ENCODE assay signal across 8 cellular contexts in the genomic region with DNA sequence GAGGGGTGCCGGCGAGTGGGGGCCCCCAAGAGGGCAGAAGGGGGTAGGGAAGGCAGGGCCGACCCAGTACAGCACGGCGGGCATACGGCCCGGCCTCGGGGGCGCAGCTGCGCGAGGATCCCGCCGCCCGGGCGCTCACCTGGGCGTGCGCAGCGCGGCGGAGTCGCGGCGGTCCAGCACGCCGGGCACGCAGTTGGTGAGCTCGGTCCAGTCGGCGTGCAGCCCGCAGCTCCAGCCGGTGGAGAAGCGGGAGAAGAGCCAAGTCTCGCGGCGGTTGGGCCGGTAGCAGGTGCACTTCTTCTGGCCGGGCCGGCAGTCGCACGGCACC. TPM values are rescaled to one million over a fixed set of nuclear protein-coding genes. Genes with fewer than 3 reads are reported as not detected.
DNase-seq lines count a peak whose midpoint lies in the region; ATAC-seq, FAIRE-seq and TF ChIP-seq lines count a peak whose summit lies in the region.
"Not testable (repeated sequence)": the region's sequence is repeated elsewhere in the genome, so short reads cannot be mapped to it uniquely, and the experiment has no call there.

No MANE protein-coding gene starts in this region.

- peaks cover 50% of the 10 kb centered on the region for H3K79me2 ChIP-seq in HepG2 (ENCODE audit: insufficient read depth, low read length)
- peaks cover 42% of the 10 kb centered on the region for H3K79me2 ChIP-seq in parathyroid adenoma

- not testable (repeated sequence) for TF ChIP-seq POLR2A in HepG2 (IDR thresholded peaks at IDR 0.05; ENCODE audit: insufficient read depth in 1 of 2, low read depth in 2 of 2, low read length in 2 of 2)

- in situ Hi-C loops in HepG2 (cut with HindIII; ENCODE audit: extremely low pct_ligation_motif_present, low pct_unique_long_range_greater_than_20kb): not testable (repeated sequence)

- not testable (repeated sequence) for TF ChIP-seq CTCF in GM12875 (IDR thresholded peaks at IDR 0.05; ENCODE audit: borderline replicate concordance, insufficient read depth, low read depth, low read length); RWPE2 (IDR thresholded peaks at IDR 0.05; ENCODE audit: poor library complexity, severe bottlenecking); HepG2 (CRISPR knock-in tag; IDR thresholded peaks at IDR 0.05); parathyroid adenoma (IDR thresholded peaks at IDR 0.05); upper lobe of right lung (IDR thresholded peaks at IDR 0.05)

- peak; percentile 46; the same call in 1 of the 2 replicates for TF ChIP-seq RAD21 in HepG2 (CRISPR knock-in tag; IDR thresholded peaks at IDR 0.05)

- intact Hi-C loops in HepG2 (cut with micrococcal nuclease; ENCODE audit: unreplicated experiment): loop anchor here (1.0 kb wide), 1 partner anchor 9 kb away; no protein-coding TSS in a partner anchor
- intact Hi-C loops in upper lobe of right lung (cut with DNase I): not testable (repeated sequence)

- H3K4me3 Mint-ChIP-seq in activated naive CD8-positive, alpha-beta T cell treated with anti-CD3 and anti-CD28 coated beads, Interleukin-2, amount 50 U/mL, for 24 hours: peak overlapping the region; percentile 84

- H3K27me3 Mint-ChIP-seq in activated naive CD8-positive, alpha-beta T cell treated with anti-CD3 and anti-CD28 coated beads, Interleukin-2, amount 50 U/mL, for 24 hours: not testable (repeated sequence)

- peak; percentile 6 for ATAC-seq in HG02981 (IDR thresholded peaks at IDR 0.05; ENCODE audit: unreplicated experiment)
- ATAC-seq in RWPE2 (ENCODE audit: low read depth): peak; percentile 6; the same call in 2 of the 3 replicates
- ATAC-seq in activated naive CD8-positive, alpha-beta T cell treated with anti-CD3 and anti-CD28 coated beads, Interleukin-2, amount 50 U/mL, for 24 hours; upper lobe of right lung: not testable (repeated sequence)
- ATAC-seq in esophagus mucosa: peak; percentile 1
- peak; percentile 4 for ATAC-seq in HepG2

- POLR2A ChIA-PET in HepG2 (lab: Yijun Ruan, JAX): interaction anchor here (1.5 to 2.7 kb wide), 3 partner anchors 9 to 148 kb away, joined by 7 to 8 read pairs (median 8); no protein-coding TSS in a partner anchor

- TF ChIP-seq EP300 in HepG2 (IDR thresholded peaks at IDR 0.05; ENCODE audit: low read depth in 2 of 2, low read length in 2 of 2); HepG2 (CRISPR knock-in tag; IDR thresholded peaks at IDR 0.05; ENCODE audit: borderline replicate concordance): not testable (repeated sequence)

- peaks cover 44% of the 10 kb centered on the region for H3K4me1 Mint-ChIP-seq in activated naive CD8-positive, alpha-beta T cell treated with anti-CD3 and anti-CD28 coated beads, Interleukin-2, amount 50 U/mL, for 24 hours

- H3K9ac ChIP-seq in HepG2 (ENCODE audit: insufficient read depth, low read depth, low read length) (peak overlapping the region; percentile 87), parathyroid adenoma (peak overlapping the region; percentile 29)

- H3K4me3 ChIP-seq in GM12875 (ENCODE audit: low read depth, low read length): peak overlapping the region; percentile 40
- H3K4me3 ChIP-seq in RWPE2 (ENCODE audit: severe bottlenecking): peak overlapping the region; percentile 76
- H3K4me3 ChIP-seq in HepG2 (replicated peaks in 1 of 3; ENCODE audit: insufficient read depth in 1 of 3, low read depth in 2 of 3, low read length in 3 of 3): peak overlapping the region; percentile 82 to 97 (median 92)
- H3K4me3 ChIP-seq in parathyroid adenoma (ENCODE audit: low read depth, low read length): peak overlapping the region; percentile 62
- peak overlapping the region; percentile 77 for H3K4me3 ChIP-seq in upper lobe of right lung

- not testable (repeated sequence) for DNase-seq in RWPE2 (ENCODE audit: low spot score); activated naive CD8-positive, alpha-beta T cell treated with anti-CD3 and anti-CD28 coated beads, Interleukin-2, amount 50 U/mL, for 24 hours; HepG2 (ENCODE audit: low spot score); upper lobe of right lung

- H3K36me3 ChIP-seq in RWPE2 (ENCODE audit: low read depth); parathyroid adenoma (ENCODE audit: control insufficient read depth, insufficient read depth, low read length); upper lobe of right lung: not testable (repeated sequence)
- H3K36me3 ChIP-seq in HepG2 (replicated peaks in 1 of 2; ENCODE audit: control insufficient read depth in 1 of 2, insufficient read depth in 2 of 2, low read length in 2 of 2): peaks cover 13 to 28% of the 10 kb centered on the region in 2 experiments

- H3K9me3 ChIP-seq in RWPE2 (ENCODE audit: severe bottlenecking); HepG2 (ENCODE audit: low read length); parathyroid adenoma (ENCODE audit: control insufficient read depth, low read length); upper lobe of right lung: not testable (repeated sequence)

- H3K36me3 Mint-ChIP-seq in activated naive CD8-positive, alpha-beta T cell treated with anti-CD3 and anti-CD28 coated beads, Interleukin-2, amount 50 U/mL, for 24 hours (ENCODE audit: low read depth): not testable (repeated sequence)

- H3K27ac Mint-ChIP-seq in activated naive CD8-positive, alpha-beta T cell treated with anti-CD3 and anti-CD28 coated beads, Interleukin-2, amount 50 U/mL, for 24 hours: not testable (repeated sequence)

- H2AFZ ChIP-seq in HepG2 (ENCODE audit: low read length): not testable (repeated sequence)
- H2AFZ ChIP-seq in parathyroid adenoma: peak overlapping the region; percentile 62

- WGBS in HepG2 (ENCODE audit: low lambda C conversion rate): no CpG with 5 or more reads among the region's 40 CpGs

- not testable (repeated sequence) for H3K27ac ChIP-seq in RWPE2 (ENCODE audit: poor library complexity, severe bottlenecking); parathyroid adenoma
- H3K27ac ChIP-seq in HepG2 (ENCODE audit: extremely low read length, insufficient read depth, low read length) (peak overlapping the region; percentile 42), upper lobe of right lung (peak overlapping the region; percentile 36)

- peaks cover 50% of the 10 kb centered on the region for H4K20me1 ChIP-seq in HepG2 (ENCODE audit: insufficient read depth, low read length)

- not testable (repeated sequence) for H3K4me1 ChIP-seq in RWPE2 (ENCODE audit: insufficient read depth, poor library complexity, severe bottlenecking)
- H3K4me1 ChIP-seq in HepG2 (ENCODE audit: insufficient read depth, low read length): peaks cover 70% of the 10 kb centered on the region
- H3K4me1 ChIP-seq in parathyroid adenoma: peaks cover 23% of the 10 kb centered on the region
- H3K4me1 ChIP-seq in upper lobe of right lung: peaks cover 26% of the 10 kb centered on the region

- H3K4me2 ChIP-seq in HepG2 (ENCODE audit: low read depth, low read length): peak overlapping the region; percentile 98
- H3K4me2 ChIP-seq in parathyroid adenoma (ENCODE audit: low read length): peak overlapping the region; percentile 94

- H3K27me3 ChIP-seq in RWPE2 (ENCODE audit: insufficient read depth, poor library complexity, severe bottlenecking); HepG2 (ENCODE audit: control insufficient read depth in 1 of 2, insufficient read depth in 2 of 2, low read length in 2 of 2); parathyroid adenoma (ENCODE audit: control insufficient read depth, insufficient read depth, low read length); upper lobe of right lung: not testable (repeated sequence)

- not testable (repeated sequence) for FAIRE-seq in HepG2 (lab: Jason Lieb, UNC)

- CTCF ChIA-PET in HepG2 (lab: Yijun Ruan, JAX; ENCODE audit: low intra/inter-chr PET ratio, low total read pairs): not testable (repeated sequence)

- not testable (repeated sequence) for BruUV-seq in HepG2 (replicated peaks; lab: Mats Ljungman, UMichigan)

- H3K9me3 Mint-ChIP-seq in activated naive CD8-positive, alpha-beta T cell treated with anti-CD3 and anti-CD28 coated beads, Interleukin-2, amount 50 U/mL, for 24 hours: not testable (repeated sequence)

TF ChIP-seq in HepG2, 621 proteins besides CTCF, POLR2A, EP300 and RAD21 (continues in another document):
- TF ChIP-seq, protein P1, sequence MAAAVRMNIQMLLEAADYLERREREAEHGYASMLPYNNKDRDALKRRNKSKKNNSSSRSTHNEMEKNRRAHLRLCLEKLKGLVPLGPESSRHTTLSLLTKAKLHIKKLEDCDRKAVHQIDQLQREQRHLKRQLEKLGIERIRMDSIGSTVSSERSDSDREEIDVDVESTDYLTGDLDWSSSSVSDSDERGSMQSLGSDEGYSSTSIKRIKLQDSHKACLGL (CRISPR knock-in tag; IDR thresholded peaks at IDR 0.05): peak; percentile 56; the same call in 1 of the 2 replicates

RNA-seq across cellular contexts. Expression of a gene that starts 0.8 kb away (rescaled TPM):
- total RNA-seq in esophagus mucosa (30.8 TPM), HepG2 (2016; rRNA removed; fragmentation: Illumina TruSeq; extraction: Trizol) (68.4 and 84.6 TPM in 2 replicates), upper lobe of right lung (33.2 TPM)
- total RNA-seq in HepG2 (2016; cell fraction: cytosol; rRNA removed; fragmentation: Illumina TruSeq; extraction: Trizol; ENCODE audit: low read depth): 8.0 TPM in 2 replicates
- 60.2 and 86.4 TPM in 2 replicates for total RNA-seq in HepG2 (2016; cell fraction: insoluble cytoplasmic fraction; rRNA removed; fragmentation: Illumina TruSeq; extraction: Trizol)
- total RNA-seq in HepG2 (2016; cell fraction: membrane; rRNA removed; fragmentation: Illumina TruSeq; extraction: Trizol): 38.4 and 40.3 TPM in 2 replicates
- 59.1 and 66.3 TPM in 2 replicates for total RNA-seq in HepG2 (2016; cell fraction: nucleus; rRNA removed; fragmentation: Illumina TruSeq; extraction: Trizol)
- 34.5 and 42.2 TPM in 2 replicates for polyA plus RNA-seq in HepG2 (2011; rRNA removed)
- polyA plus RNA-seq in HepG2 (2011; cell fraction: cytosol; rRNA removed): 35.2 and 53.7 TPM in 2 replicates
- 38.8 and 44.3 TPM in 2 replicates for polyA plus RNA-seq in HepG2 (2011; cell fraction: nucleus; rRNA removed)
- 50.2 and 79.5 TPM in 2 replicates for polyA plus RNA-seq in HepG2 (2012)
- 5.2 and 5.6 TPM in 2 replicates for polyA plus RNA-seq in HepG2 (2016; cell fraction: cytosol; fragmentation: Illumina TruSeq; extraction: Trizol; ENCODE audit: low read depth)
- polyA plus RNA-seq in HepG2 (2016; cell fraction: insoluble cytoplasmic fraction; fragmentation: Illumina TruSeq; extraction: Trizol; ENCODE audit: low read depth): 70.3 and 83.1 TPM in 2 replicates
- polyA plus RNA-seq in HepG2 (2016; cell fraction: membrane; fragmentation: Illumina TruSeq; extraction: Trizol; ENCODE audit: low read depth): 24.6 and 27.0 TPM in 2 replicates
- polyA plus RNA-seq in HepG2 (2016; cell fraction: nucleus; fragmentation: Illumina TruSeq; extraction: Trizol; ENCODE audit: insufficient read depth, low read depth): 106 and 113 TPM in 2 replicates
- 7.6 and 148 TPM in 2 replicates for polyA minus RNA-seq in HepG2 (2011; rRNA and poly(A)+ RNA removed; ENCODE audit: low replicate concordance)
- polyA minus RNA-seq in HepG2 (2011; cell fraction: cytosol; rRNA and poly(A)+ RNA removed): 47.4 and 52.3 TPM in 2 replicates
- polyA minus RNA-seq in HepG2 (2011; cell fraction: nucleus; rRNA and poly(A)+ RNA removed): 39.0 and 60.8 TPM in 2 replicates

Comparison
In these comparisons a context has a peak if more than half of its experiments do, and no peak if none do; other contexts are left out.
1. H3K4me3 ChIP-seq: peak in every context shown above with its lines; median percentile 92 in HepG2; 77 in upper lobe of right lung; 76 in RWPE2; 62 in parathyroid adenoma; 40 in GM12875.